In the genomic region with DNA sequence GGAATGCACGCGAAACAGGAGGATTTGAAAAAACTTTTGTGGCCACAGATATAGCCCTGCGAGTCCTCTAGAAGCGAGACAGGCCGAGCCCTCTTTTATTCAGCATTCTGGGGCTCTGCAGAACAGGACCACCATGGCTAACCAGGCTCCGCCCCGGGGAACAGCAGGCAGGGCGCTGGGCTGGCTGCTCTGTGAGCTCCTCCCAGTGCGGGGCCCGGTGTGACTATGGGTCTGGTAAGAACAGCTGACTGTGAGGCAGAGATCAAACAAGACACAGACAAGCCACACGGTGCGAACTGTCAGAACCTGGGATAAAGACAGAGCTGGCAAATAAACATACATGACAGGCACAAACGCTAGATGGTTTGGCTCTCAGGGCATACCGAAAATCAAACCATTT, we compare ENCODE assay signal across 11 cellular contexts. TPM values are rescaled to one million over a fixed set of nuclear protein-coding genes. Genes with fewer than 3 reads are reported as not detected.
DNase-seq lines count a peak whose midpoint lies in the region; ATAC-seq and TF ChIP-seq lines count a peak whose summit lies in the region.
"Had no signal": no experiment of that assay in that cellular context is flagged by ENCODE, and none has a peak within 500 bp of the region (broad histone marks: within the 10 kb centered on the region; RNA-seq: fewer than 3 reads in every experiment).

No MANE protein-coding gene starts in this region.

- no peak overlapping the region for H2AFZ ChIP-seq in hepatocyte

- H3K4me3 Mint-ChIP-seq in HFFc6: peak overlapping the region; percentile 46
- no peak overlapping the region for H3K4me3 Mint-ChIP-seq in Calu3 (ENCODE audit: low read depth, unreplicated experiment)
- no peak overlapping the region for H3K4me3 Mint-ChIP-seq in activated naive CD8-positive, alpha-beta T cell treated with anti-CD3 and anti-CD28 coated beads, Interleukin-2, amount 50 U/mL, for 24 hours

- BruUV-seq in Calu3 (replicated peaks; lab: Mats Ljungman, UMichigan): no TSS peak

- H3K27ac ChIP-seq in WERI-Rb-1 (no peak overlapping the region), hepatocyte (peak overlapping the region; percentile 78)

- TF ChIP-seq CTCF in HFFc6 (IDR thresholded peaks at IDR 0.05) (no peak), WERI-Rb-1 (IDR thresholded peaks at IDR 0.05; ENCODE audit: low read depth, low read length) (no peak), hepatocyte (IDR thresholded peaks at IDR 0.05; ENCODE audit: poor library complexity) (no peak), Calu3 (IDR thresholded peaks at IDR 0.05; ENCODE audit: unreplicated experiment) (no peak)

- peak overlapping the region; percentile 97 for H3K27ac Mint-ChIP-seq in HFFc6
- no peak overlapping the region for H3K27ac Mint-ChIP-seq in Calu3 (ENCODE audit: unreplicated experiment)
- no peak overlapping the region for H3K27ac Mint-ChIP-seq in activated naive CD8-positive, alpha-beta T cell treated with anti-CD3 and anti-CD28 coated beads, Interleukin-2, amount 50 U/mL, for 24 hours

- H3K9me3 Mint-ChIP-seq in HFFc6: no peaks in the 10 kb centered on the region; the same call in 1 of the 2 replicates
- peaks cover 9% of the 10 kb centered on the region for H3K9me3 Mint-ChIP-seq in Calu3 (ENCODE audit: low read depth, unreplicated experiment)
- no peaks in the 10 kb centered on the region for H3K9me3 Mint-ChIP-seq in activated naive CD8-positive, alpha-beta T cell treated with anti-CD3 and anti-CD28 coated beads, Interleukin-2, amount 50 U/mL, for 24 hours

- peaks cover 68% of the 10 kb centered on the region for H3K79me2 ChIP-seq in hepatocyte

- intact Hi-C loops in Calu3 (cut with micrococcal nuclease; ENCODE audit: unreplicated experiment): no loop called here

- H3K36me3 ChIP-seq in WERI-Rb-1: no peaks in the 10 kb centered on the region
- no peaks in the 10 kb centered on the region for H3K36me3 ChIP-seq in hepatocyte (replicated peaks; ENCODE audit: insufficient read depth, low read depth)

- 33% methylated on average over 14 of the region's 14 CpGs for WGBS in hepatocyte (ENCODE audit: low lambda C conversion rate, missing lambda C conversion rate)

- no peaks in the 10 kb centered on the region for H3K9me2 ChIP-seq in hepatocyte (replicated peaks; ENCODE audit: insufficient read depth)

- DNase-seq in HFFc6: no peak
- DNase-seq in WERI-Rb-1: peak; percentile 47
- DNase-seq in hepatocyte (ENCODE audit: low spot score): peak; percentile 74
- DNase-seq in retina: peak; percentile 65
- no peak for DNase-seq in Calu3
- no peak for DNase-seq in SIG-M5 treated with dmso at 0.1 percent for 504 hours (lab: John Stamatoyannopoulos, UW; ENCODE audit: unreplicated experiment)
- no peak for DNase-seq in activated naive CD8-positive, alpha-beta T cell treated with anti-CD3 and anti-CD28 coated beads, Interleukin-2, amount 50 U/mL, for 24 hours
- no peak for DNase-seq in SKM-1 (lab: John Stamatoyannopoulos, UW; ENCODE audit: unreplicated experiment)
- DNase-seq: activated CD4-positive, alpha-beta T cell treated with anti-CD3 and anti-CD28 coated beads, Interleukin-2, amount 50 U/mL, for 4 hours; effector memory CD4-positive, alpha-beta T cell; NCI-H446 treated with DMSO at 0.1 percent for 48 hours had no signal

- H3K36me3 Mint-ChIP-seq in HFFc6 (ENCODE audit: low read depth) (peaks cover 21% of the 10 kb centered on the region), Calu3 (ENCODE audit: insufficient read depth, unreplicated experiment) (no peaks in the 10 kb centered on the region)
- no peaks in the 10 kb centered on the region for H3K36me3 Mint-ChIP-seq in activated naive CD8-positive, alpha-beta T cell treated with anti-CD3 and anti-CD28 coated beads, Interleukin-2, amount 50 U/mL, for 24 hours (ENCODE audit: low read depth)

- H3K4me1 Mint-ChIP-seq in HFFc6 (ENCODE audit: low read depth): peaks cover 70% of the 10 kb centered on the region
- H3K4me1 Mint-ChIP-seq in Calu3 (ENCODE audit: low read depth, unreplicated experiment): no peaks in the 10 kb centered on the region
- H3K4me1 Mint-ChIP-seq in activated naive CD8-positive, alpha-beta T cell treated with anti-CD3 and anti-CD28 coated beads, Interleukin-2, amount 50 U/mL, for 24 hours: no peaks in the 10 kb centered on the region

- peak overlapping the region; percentile 65 for H3K4me2 ChIP-seq in hepatocyte

- H4K20me1 ChIP-seq in hepatocyte (ENCODE audit: insufficient read depth, poor library complexity, severe bottlenecking): peaks cover 30% of the 10 kb centered on the region

- H3K27me3 Mint-ChIP-seq in HFFc6 (ENCODE audit: insufficient read depth) (no peaks in the 10 kb centered on the region; the same call in none of the 2 replicates), Calu3 (ENCODE audit: unreplicated experiment) (no peaks in the 10 kb centered on the region)
- peaks cover 2% of the 10 kb centered on the region for H3K27me3 Mint-ChIP-seq in activated naive CD8-positive, alpha-beta T cell treated with anti-CD3 and anti-CD28 coated beads, Interleukin-2, amount 50 U/mL, for 24 hours

- ATAC-seq in activated naive CD8-positive, alpha-beta T cell treated with anti-CD3 and anti-CD28 coated beads, Interleukin-2, amount 50 U/mL, for 24 hours: no peak

- H3K27me3 ChIP-seq in WERI-Rb-1 (ENCODE audit: insufficient read depth, low read depth, severe bottlenecking) (no peaks in the 10 kb centered on the region), hepatocyte (no peaks in the 10 kb centered on the region)

- CTCF ChIA-PET in Calu3 (lab: Charles Lee): no interaction called here

- peaks cover 45% of the 10 kb centered on the region for H3K4me1 ChIP-seq in hepatocyte (ENCODE audit: insufficient read depth)

- H3K9me3 ChIP-seq in WERI-Rb-1 (ENCODE audit: severe bottlenecking): no peaks in the 10 kb centered on the region
- no peaks in the 10 kb centered on the region for H3K9me3 ChIP-seq in hepatocyte (ENCODE audit: low read depth)

- no peak overlapping the region for H3K4me3 ChIP-seq in WERI-Rb-1 (ENCODE audit: low read depth, low read length)
- H3K4me3 ChIP-seq in hepatocyte: no peak overlapping the region

RNA-seq across cellular contexts. Expression of a gene that starts 15.5 kb away (rescaled TPM):
- 100 to 1,000 TPM; 283 to 403 (median 323) TPM for total RNA-seq in HFFc6 (2021; fragmentation: NEBNext Ultra II Directional; extraction: Animal tissue kit (Norgen Biotek cat#: 25700))
- total RNA-seq in hepatocyte: 78.8 and 107 TPM in 2 replicates
- polyA plus RNA-seq in hepatocyte: 110 and 118 TPM in 2 replicates
- total RNA-seq in Calu3 (2022): not detected in 2 replicates

Comparison
In these comparisons a context has a peak if more than half of its experiments do, and no peak if none do; other contexts are left out.
1. DNase-seq: peak in WERI-Rb-1 (single experiment), hepatocyte (single experiment) and retina (single experiment); none in HFFc6 (single experiment), Calu3 (single experiment), SIG-M5 treated with dmso at 0.1 percent for 504 hours (single experiment), activated naive CD8-positive, alpha-beta T cell treated with anti-CD3 and anti-CD28 coated beads, Interleukin-2, amount 50 U/mL, for 24 hours (single experiment) and SKM-1 (single experiment).
2. RNA of a gene that starts 15.5 kb away (total RNA-seq): 283 to 403 TPM in HFFc6 and 78.8 to 107 TPM in hepatocyte; not detected in Calu3; every median in the first group is over 10 times any median in the second.